ENCODE assay signal across 8 cellular contexts in the genomic region with DNA sequence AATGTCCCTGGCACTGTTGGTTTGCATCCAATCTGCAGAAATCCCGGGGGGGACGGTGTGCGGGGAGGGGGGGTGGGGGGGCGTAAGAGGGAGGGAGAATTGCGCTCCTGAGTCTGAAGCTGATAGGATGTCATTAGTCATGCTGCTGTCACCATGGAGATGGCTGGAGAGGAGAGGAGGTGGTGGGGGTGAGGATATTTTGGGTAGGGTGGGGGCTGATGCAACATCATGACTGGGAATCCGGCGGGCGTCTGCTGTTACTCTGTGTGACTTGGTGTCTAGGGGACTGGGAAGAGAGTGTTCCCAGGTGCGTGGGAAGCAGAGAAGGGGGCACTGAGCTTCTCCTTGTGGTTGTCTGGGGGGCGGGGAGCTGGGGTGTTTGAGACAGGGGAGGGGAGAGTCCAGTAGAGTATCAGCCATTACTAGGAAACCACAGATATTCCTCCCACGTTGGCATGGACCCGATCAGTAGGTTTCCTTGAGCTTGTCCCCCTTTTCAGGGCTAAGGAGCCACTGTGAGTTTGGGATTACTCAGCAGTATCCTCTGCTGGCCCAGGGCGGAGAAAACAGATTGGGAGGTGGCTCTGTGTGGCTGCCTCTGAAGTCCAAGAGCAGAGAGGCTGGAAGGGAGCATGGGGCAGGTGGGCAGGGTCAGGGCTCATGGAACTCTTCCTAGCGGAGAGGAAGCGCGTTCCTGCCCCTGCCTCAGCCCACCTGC. TPM values are rescaled to one million over a fixed set of nuclear protein-coding genes. Genes with fewer than 3 reads are reported as not detected.
DNase-seq lines count a peak whose midpoint lies in the region; ATAC-seq, FAIRE-seq and TF ChIP-seq lines count a peak whose summit lies in the region.

No MANE protein-coding gene starts in this region.

- H3K4me2 ChIP-seq in A549: peak overlapping the region; percentile 64

- H3K9me3 ChIP-seq in A549: no peaks in the 10 kb centered on the region
- H3K9me3 ChIP-seq in ascending aorta: no peaks in the 10 kb centered on the region

- TF ChIP-seq CTCF in A549 (IDR thresholded peaks at IDR 0.05) (no peak), ascending aorta (IDR thresholded peaks at IDR 0.05) (no peak)

- CTCF ChIA-PET in A549 (lab: Yijun Ruan, JAX): interaction anchor here (0.7 to 1.4 kb wide), 5 partner anchors 16 to 180 kb away, joined by 3 read pairs; no protein-coding TSS in a partner anchor

- H3K27ac ChIP-seq in A549 (peak overlapping the region in 1 of 2 experiments; percentile 46; a peak in 2 of 6 replicates), ascending aorta (no peak overlapping the region), layer of hippocampus (ENCODE audit: low read depth, low read length) (peak overlapping the region; percentile 63)

- FAIRE-seq in A549 (lab: Jason Lieb, UNC): no peak

- H3K27me3 ChIP-seq in ascending aorta (no peaks in the 10 kb centered on the region), layer of hippocampus (ENCODE audit: control insufficient read depth, insufficient read depth, low read length) (no peaks in the 10 kb centered on the region)

- no peak overlapping the region for H3K4me3 ChIP-seq in A549
- H3K4me3 ChIP-seq in ascending aorta: peak overlapping the region; percentile 59 to 69

- TF ChIP-seq EP300 in A549 (IDR thresholded peaks at IDR 0.05): no peak

- intact Hi-C loops in ascending aorta (cut with DNase I): loop anchor here (1.0 to 5.0 kb wide), 4 partner anchors 18 to 175 kb away; a partner anchor contains a TSS

- 80% methylated on average over 15 of the region's 16 CpGs for WGBS in A549 (ENCODE audit: missing lambda C conversion rate)

- no peaks in the 10 kb centered on the region for H3K36me3 ChIP-seq in ascending aorta

- ATAC-seq in A549 (no peak), GM19023 (IDR thresholded peaks at IDR 0.05; ENCODE audit: unreplicated experiment) (no peak)

- TF ChIP-seq POLR2A in A549 (IDR thresholded peaks at IDR 0.05; ENCODE audit: low read length): no peak

- TF ChIP-seq RAD21 in A549 (conservative IDR thresholded peaks at IDR 0.05 in 1 of 2, IDR thresholded peaks at IDR 0.05 in 1 of 2): no peak

- H3K4me1 ChIP-seq in A549 (peaks cover 27% of the 10 kb centered on the region), ascending aorta (peaks cover 0 to 21% of the 10 kb centered on the region in 2 donors)

- POLR2A ChIA-PET in A549 (lab: Yijun Ruan, JAX): no interaction called here

- DNase-seq in A549 (ENCODE audit: low read depth in 1 of 2, low spot score in 1 of 2) (no peak), GM04504 (ENCODE audit: low read depth) (peak; percentile 58), ascending aorta (ENCODE audit: low spot score in 2 of 2) (peak in 1 of 2 donors; percentile 85), COLO829 (ENCODE audit: low spot score) (no peak), NCI-H187 treated with DMSO at 0.1 percent for 48 hours (lab: John Stamatoyannopoulos, UW) (no peak), NCI-H2029 treated with DMSO at 0.1 percent for 48 hours (lab: John Stamatoyannopoulos, UW) (no peak)

TF ChIP-seq in A549, 52 proteins besides CTCF, POLR2A, EP300 and RAD21:
- TF ChIP-seq TP53 (CRISPR knock-in tag; IDR thresholded peaks at IDR 0.05) (no peak), RNF2 (IDR thresholded peaks at IDR 0.05; ENCODE audit: borderline replicate concordance, low read depth) (no peak), KDM1A (IDR thresholded peaks at IDR 0.05; ENCODE audit: low read depth) (no peak), JUN (IDR thresholded peaks at IDR 0.05) (no peak), ZFP36 (IDR thresholded peaks at IDR 0.05; ENCODE audit: borderline replicate concordance, partially characterized antibody) (no peak), CEBPB (IDR thresholded peaks at IDR 0.05) (no peak), ZNF302 (CRISPR knock-in tag; IDR thresholded peaks at IDR 0.05) (no peak), HOXB5 (CRISPR knock-in tag; IDR thresholded peaks at IDR 0.05) (no peak), BHLHE40 (IDR thresholded peaks at IDR 0.05; ENCODE audit: low read depth, low read length) (no peak), HOXB13 (CRISPR knock-in tag; IDR thresholded peaks at IDR 0.05; ENCODE audit: low read depth) (no peak), HEYL (CRISPR knock-in tag; IDR thresholded peaks at IDR 0.05) (no peak), HDAC2 (IDR thresholded peaks at IDR 0.05) (no peak)
- TF ChIP-seq, protein P1, sequence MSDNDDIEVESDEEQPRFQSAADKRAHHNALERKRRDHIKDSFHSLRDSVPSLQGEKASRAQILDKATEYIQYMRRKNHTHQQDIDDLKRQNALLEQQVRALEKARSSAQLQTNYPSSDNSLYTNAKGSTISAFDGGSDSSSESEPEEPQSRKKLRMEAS (IDR thresholded peaks at IDR 0.05): no peak
- TF ChIP-seq, protein P2, sequence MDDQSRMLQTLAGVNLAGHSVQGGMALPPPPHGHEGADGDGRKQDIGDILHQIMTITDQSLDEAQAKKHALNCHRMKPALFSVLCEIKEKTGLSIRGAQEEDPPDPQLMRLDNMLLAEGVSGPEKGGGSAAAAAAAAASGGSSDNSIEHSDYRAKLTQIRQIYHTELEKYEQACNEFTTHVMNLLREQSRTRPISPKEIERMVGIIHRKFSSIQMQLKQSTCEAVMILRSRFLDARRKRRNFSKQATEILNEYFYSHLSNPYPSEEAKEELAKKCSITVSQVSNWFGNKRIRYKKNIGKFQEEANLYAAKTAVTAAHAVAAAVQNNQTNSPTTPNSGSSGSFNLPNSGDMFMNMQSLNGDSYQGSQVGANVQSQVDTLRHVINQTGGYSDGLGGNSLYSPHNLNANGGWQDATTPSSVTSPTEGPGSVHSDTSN (IDR thresholded peaks at IDR 0.05): no peak

RNA-seq across cellular contexts. Expression of a gene that starts 18.9 kb away (rescaled TPM):
- polyA plus RNA-seq in A549 (2011; rRNA removed): 6.1 and 7.5 TPM in 2 replicates
- 3.0 and 3.6 TPM in 2 replicates for polyA plus RNA-seq in A549 (2012; cell fraction: cytosol; rRNA removed)
- 9.1 and 9.5 TPM in 2 replicates for polyA plus RNA-seq in A549 (2012; cell fraction: nucleus; rRNA removed)
- 4.5 to 5.2 TPM (median 4.6 TPM) in 3 replicates for polyA plus RNA-seq in A549 (2017; fragmentation: RNase III; extraction: RNeasy Plus Mini Kit Qiagen cat#74134 plus additional on column Dnase treatment)
- polyA minus RNA-seq in A549 (2011; rRNA and poly(A)+ RNA removed): 7.8 and 10.6 TPM in 2 replicates
- 22.7 TPM for total RNA-seq in ascending aorta
